ENCODE assay signal across 8 cellular contexts in genomic region chr16:81480856-81481821, GRCh38. TPM values are rescaled to one million over a fixed set of nuclear protein-coding genes. Genes with fewer than 3 reads are reported as not detected.
DNase-seq lines count a peak whose midpoint lies in the region; TF ChIP-seq lines count a peak whose summit lies in the region.

No MANE protein-coding gene starts in this region.

- no peak overlapping the region for H3K4ac ChIP-seq in H9 (ENCODE audit: low read depth, low read length)

- H3K56ac ChIP-seq in H9 (ENCODE audit: insufficient read length, low read depth, low read length), result no peak overlapping the region

- peaks cover 4% of the 10 kb centered on the region for H3K79me1 ChIP-seq in H9 (ENCODE audit: insufficient read depth, low read depth, low read length, poor library complexity, severe bottlenecking)

- H3K9me3 ChIP-seq in H9 (ENCODE audit: control insufficient read depth, low read depth, low read length) (no peaks in the 10 kb centered on the region), mucosa of rectum (ENCODE audit: control insufficient read depth in 2 of 2, low read length in 2 of 2) (no peaks in the 10 kb centered on the region)

- H3K9ac ChIP-seq in H9 (ENCODE audit: extremely low read depth, insufficient read length, low read length), result no peak overlapping the region
- peak overlapping the region; percentile 1 to 52 for H3K9ac ChIP-seq in mucosa of rectum (ENCODE audit: low read depth in 1 of 2, low read length in 2 of 2)

- no peak overlapping the region for H3K14ac ChIP-seq in H9 (ENCODE audit: insufficient read depth, low read length)

- H3K4me2 ChIP-seq in H9 (ENCODE audit: insufficient read depth, insufficient read length, low read length), result no peak overlapping the region

- no peak overlapping the region for H4K5ac ChIP-seq in H9 (ENCODE audit: insufficient read length, low read depth, low read length)

- H3T11ph ChIP-seq in H9 (ENCODE audit: low read length), result no peak overlapping the region

- peaks cover 14 to 30% (median 18%) of the 10 kb centered on the region in 3 experiments for H3K36me3 Mint-ChIP-seq in H9 (ENCODE audit: insufficient read depth in 1 of 3, low read depth in 3 of 3)

- H3K23ac ChIP-seq in H9 (ENCODE audit: insufficient read length, low read depth, low read length), result no peak overlapping the region

- no peak overlapping the region for H2AK5ac ChIP-seq in H9 (ENCODE audit: insufficient read length, low read length)

- H3K27ac Mint-ChIP-seq in H9, result peak overlapping the region; percentile 39 to 48 (median 46); a peak in 5 of 7 replicates

- no peaks in the 10 kb centered on the region for H3K9me3 Mint-ChIP-seq in H9

- H2AFZ ChIP-seq in H9 (ENCODE audit: low read length), result no peak overlapping the region

- H2BK20ac ChIP-seq in H9 (ENCODE audit: low read depth, low read length, poor library complexity, severe bottlenecking), result no peak overlapping the region

- H3K27ac ChIP-seq in H9 (ENCODE audit: insufficient read length, low read depth, low read length) (no peak overlapping the region), mucosa of rectum (ENCODE audit: low read depth in 2 of 2, low read length in 2 of 2) (peak overlapping the region; percentile 41 to 70)

- peak; percentile 9 to 25 for DNase-seq in activated CD4-positive, alpha-beta T cell treated with anti-CD3 and anti-CD28 coated beads, Interleukin-2, amount 50 U/mL, for 48 hours
- no peak for DNase-seq in activated CD4-positive, alpha-beta T cell treated with anti-CD3 and anti-CD28 coated beads for 4 hours
- DNase-seq in H9, result no peak
- DNase-seq in LHCN-M2 (ENCODE audit: low read depth), result peak; percentile 65
- DNase-seq in astrocyte of the spinal cord (ENCODE audit: low read depth, low spot score), result peak; percentile 18
- no peak for DNase-seq in LoVo (ENCODE audit: low spot score)
- no peak for DNase-seq in HuH-7.5 (ENCODE audit: low spot score)

- H2BK5ac ChIP-seq in H9 (ENCODE audit: insufficient read length, low read length), result no peak overlapping the region

- no peak for TF ChIP-seq CTCF in H9 (conservative IDR thresholded peaks at IDR 0.05)
- no peak for TF ChIP-seq CTCF in astrocyte of the spinal cord (IDR thresholded peaks at IDR 0.05; ENCODE audit: low read depth, low read length)

- H3K4me1 ChIP-seq in H9 (ENCODE audit: insufficient read depth, low read length), result peaks cover 3% of the 10 kb centered on the region; the same call in 1 of the 2 replicates
- peaks cover 50 to 58% of the 10 kb centered on the region in 2 donors for H3K4me1 ChIP-seq in mucosa of rectum (ENCODE audit: control insufficient read depth in 2 of 2, insufficient read depth in 2 of 2, low read length in 2 of 2)

- H3K23me2 ChIP-seq in H9 (ENCODE audit: insufficient read length, low read depth, low read length, poor library complexity, severe bottlenecking), result no peaks in the 10 kb centered on the region

- peaks cover 17% of the 10 kb centered on the region; the same call in 1 of the 2 replicates for H3K79me2 ChIP-seq in H9 (ENCODE audit: insufficient read depth, low read length)

- H3K4me1 Mint-ChIP-seq in H9, result peaks cover 46 to 49% of the 10 kb centered on the region in 2 experiments

- H3K27me3 ChIP-seq in H9 (ENCODE audit: insufficient read depth, low read length) (no peaks in the 10 kb centered on the region), mucosa of rectum (ENCODE audit: control insufficient read depth in 2 of 2, insufficient read depth in 2 of 2, low read length in 2 of 2) (no peaks in the 10 kb centered on the region)

- no CpG with 5 or more reads among the region's 18 CpGs for WGBS in H9 (ENCODE audit: extremely low coverage, insufficient read length, low lambda C conversion rate)

- no peaks in the 10 kb centered on the region for H4K20me1 ChIP-seq in H9 (ENCODE audit: control insufficient read depth, insufficient read depth, insufficient read length)

- H3K27me3 Mint-ChIP-seq in H9 (ENCODE audit: low read depth), result no peaks in the 10 kb centered on the region

- H2BK12ac ChIP-seq in H9 (ENCODE audit: insufficient read length, low read depth, low read length), result no peak overlapping the region

- H3K18ac ChIP-seq in H9 (ENCODE audit: insufficient read length, low read depth, low read length), result no peak overlapping the region

- H4K91ac ChIP-seq in H9 (ENCODE audit: insufficient read length, low read depth, low read length), result no peak overlapping the region

- no peak overlapping the region for H2BK120ac ChIP-seq in H9 (ENCODE audit: low read depth, low read length, poor library complexity, severe bottlenecking)

- in situ Hi-C loops in astrocyte of the spinal cord (cut with HindIII; ENCODE audit: low sequenced_read_pairs), result no loop called here

- peak overlapping the region in 1 of 2 experiments; percentile 10; a peak in 1 of 5 replicates for H3K4me3 Mint-ChIP-seq in H9

- H2BK15ac ChIP-seq in H9 (ENCODE audit: low read depth, low read length), result no peak overlapping the region

- H4K8ac ChIP-seq in H9 (replicated peaks; ENCODE audit: insufficient read length, low read depth, low read length), result no peak overlapping the region

- H3K4me3 ChIP-seq in astrocyte of the spinal cord (ENCODE audit: low read depth, low read length) (no peak overlapping the region), mucosa of rectum (ENCODE audit: low read length in 2 of 2) (peak overlapping the region in 1 of 2 donors; percentile 29)

- H3K36me3 ChIP-seq in mucosa of rectum (ENCODE audit: control insufficient read depth in 2 of 2, insufficient read depth in 2 of 2, low read length in 2 of 2), result peaks cover 0 to 3% of the 10 kb centered on the region in 2 donors

RNA-seq across cellular contexts. Expression of gene CMIP, which starts 36.5 kb away (rescaled TPM):
- total RNA-seq in H9 (2021) (48.2 and 49.7 TPM in 2 replicates), LHCN-M2 (2014; rRNA removed) (2.8 and 6.0 TPM in 2 replicates)
- 22.8 TPM for polyA plus RNA-seq in LHCN-M2 (2012)

Comparison
In these comparisons a context has a peak if more than half of its experiments do, and no peak if none do; other contexts are left out.
1. DNase-seq: peak in activated CD4-positive, alpha-beta T cell treated with anti-CD3 and anti-CD28 coated beads, Interleukin-2, amount 50 U/mL, for 48 hours (2 of 2), LHCN-M2 (single experiment) and astrocyte of the spinal cord (single experiment); none in activated CD4-positive, alpha-beta T cell treated with anti-CD3 and anti-CD28 coated beads for 4 hours (0 of 2), H9 (single experiment), LoVo (single experiment) and HuH-7.5 (single experiment).